In the genomic region with DNA sequence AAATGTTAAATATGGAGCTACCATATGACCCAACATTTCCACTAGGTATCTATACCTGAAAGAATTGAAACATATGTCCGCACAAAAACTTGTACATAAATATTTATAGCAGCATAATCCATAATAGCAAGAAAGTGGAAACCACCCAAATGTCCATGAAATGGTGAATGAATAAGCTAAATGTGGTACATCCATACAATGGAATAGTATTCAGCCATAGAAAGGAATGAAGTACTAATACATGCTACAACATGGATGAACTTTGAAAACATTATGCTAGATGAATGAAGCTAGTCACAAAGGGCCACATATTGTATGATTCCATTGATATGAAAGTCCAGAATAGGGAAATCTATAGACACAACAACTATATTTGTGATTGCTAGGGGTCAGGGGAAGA, we compare ENCODE assay signal across 7 cellular contexts. TPM values are rescaled to one million over a fixed set of nuclear protein-coding genes. Genes with fewer than 3 reads are reported as not detected.
"Had no signal": no experiment of that assay in that cellular context is flagged by ENCODE, and none has a peak within 500 bp of the region (broad histone marks: within the 10 kb centered on the region; RNA-seq: fewer than 3 reads in every experiment).

No MANE protein-coding gene starts in this region.

- H3K36me3 ChIP-seq: HAP-1 had no signal

- H3K27ac ChIP-seq: KMS-11 had no signal

- H3K4me2 ChIP-seq: GM23338, KMS-11 had no signal

- H3K4me3 ChIP-seq: GM23338, HAP-1 had no signal

- DNase-seq: H7, IMR-90, KBM-7 had no signal

- H2AFZ ChIP-seq: GM23338 had no signal

- H3K9ac ChIP-seq: KMS-11 had no signal

- ATAC-seq: GM23338, HCT116 had no signal

- H3K4me1 ChIP-seq: HAP-1 had no signal

RNA-seq across cellular contexts. Expression of gene LEMD1, which starts 54.0 kb away (rescaled TPM):
- total RNA-seq: IMR-90 had no signal
- polyA plus RNA-seq: IMR-90 had no signal
